19 cellular contexts compared by ENCODE assay signal in genomic region chr10:29069952-29070351, GRCh38.
"Had no signal": no experiment of that assay in that cellular context is flagged by ENCODE, and none has a peak within 500 bp of the region (broad histone marks: within the 10 kb centered on the region; RNA-seq: fewer than 3 reads in every experiment).

No MANE protein-coding gene starts in this region.

- ATAC-seq: esophagus mucosa, heart left ventricle, left lung, natural killer cell had no signal

- H3K4me3 ChIP-seq: coronary artery, heart left ventricle, left lung, lung, right atrium auricular region, sigmoid colon, skin epidermis had no signal

- H3K9me3 ChIP-seq: heart left ventricle, left lung, right atrium auricular region, sigmoid colon had no signal

- H3K27me3 Mint-ChIP-seq: type B pancreatic cell had no signal

- H3K27ac ChIP-seq: coronary artery, heart left ventricle, left lung, right atrium auricular region, sigmoid colon, skin epidermis had no signal

- H3K27me3 ChIP-seq: heart left ventricle, right atrium auricular region had no signal

- DNase-seq: effector CD8-positive, alpha-beta T cell; heart left ventricle; hypothalamus; islet precursor cell; left lung; mesenchymal stem cell; natural killer cell; posterior cingulate gyrus; sigmoid colon; stimulated activated CD4-positive, alpha-beta T cell treated with anti-CD3 and anti-CD28 coated beads, Interleukin-12 subunit alpha, Interleukin-12 subunit beta, amount 100 ng/mL, for 4 hours; stimulated activated CD4-positive, alpha-beta T cell treated with anti-CD3 and anti-CD28 coated beads, Interleukin-2, amount 100 ng/mL, for 48 hours; stimulated activated naive CD4-positive, alpha-beta T cell treated with Interleukin-2 at 50 U/mL for 16 hours had no signal

- H3K9me3 Mint-ChIP-seq: natural killer cell, neural crest cell had no signal

- H3K4me1 Mint-ChIP-seq: natural killer cell had no signal

- H3K36me3 Mint-ChIP-seq: natural killer cell had no signal

- H3K4me1 ChIP-seq: heart left ventricle, left lung, right atrium auricular region, sigmoid colon had no signal

- H3K4me3 Mint-ChIP-seq: natural killer cell, neural crest cell, type B pancreatic cell had no signal

- H3K36me3 ChIP-seq: heart left ventricle, left lung, right atrium auricular region, sigmoid colon had no signal

- H3K27ac Mint-ChIP-seq: natural killer cell, type B pancreatic cell had no signal
